8 cellular contexts compared by ENCODE assay signal in the genomic region with DNA sequence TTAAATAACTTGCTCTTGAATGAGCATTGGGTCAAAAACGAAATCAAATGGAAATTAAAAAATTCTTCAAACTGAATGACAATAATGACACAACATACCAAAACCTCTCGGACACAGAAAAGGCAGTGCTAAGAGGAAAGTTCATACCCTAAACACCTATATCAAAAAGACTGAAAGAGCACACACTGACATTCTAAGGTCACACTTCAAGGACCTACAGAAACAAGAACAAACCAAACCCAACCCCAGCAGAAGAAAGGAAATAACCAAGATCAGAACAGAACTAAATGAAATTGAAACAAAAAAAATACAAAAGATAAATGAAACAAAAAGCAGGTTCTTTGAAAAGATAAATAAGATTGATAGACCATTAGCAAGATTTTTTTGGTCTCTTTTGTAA. TPM values are rescaled to one million over a fixed set of nuclear protein-coding genes. Genes with fewer than 3 reads are reported as not detected.
DNase-seq lines count a peak whose midpoint lies in the region; ATAC-seq, FAIRE-seq and TF ChIP-seq lines count a peak whose summit lies in the region.
"Not testable (repeated sequence)": the region's sequence is repeated elsewhere in the genome, so short reads cannot be mapped to it uniquely, and the experiment has no call there.

No MANE protein-coding gene starts in this region.

- peaks cover 24% of the 10 kb centered on the region for H3K4me1 Mint-ChIP-seq in T-helper 1 cell treated with Interleukin-12 subunit alpha and Interleukin-12 subunit beta and Interleukin-4 antibody, amounts not matched to agents 30 μg/mL and 1 μg/mL, for 36 hours (ENCODE audit: low read depth)
- H3K4me1 Mint-ChIP-seq in activated CD4-positive, alpha-beta T cell treated with anti-CD3 and anti-CD28 coated beads, Interleukin-2, amount 10 ng/mL, durations not matched to agents 24 days and 14 days: peaks cover 27% of the 10 kb centered on the region
- peaks cover 11% of the 10 kb centered on the region for H3K4me1 Mint-ChIP-seq in activated CD8-positive, alpha-beta T cell treated with anti-CD3 and anti-CD28 coated beads for 36 hours (ENCODE audit: low read depth)
- peaks cover 28% of the 10 kb centered on the region for H3K4me1 Mint-ChIP-seq in activated T-helper 1 cell treated with anti-CD3 and anti-CD28 coated beads, Interleukin-12 subunit alpha, Interleukin-12 subunit beta, Interleukin-2, Interleukin-4 antibody, amounts not matched to agents 30 ng/mL and 10 ng/mL and 1 ng/mL, durations not matched to agents 14 hours and 24 hours and 36 hours (ENCODE audit: low read depth)
- peaks cover 38% of the 10 kb centered on the region for H3K4me1 Mint-ChIP-seq in activated naive CD4-positive, alpha-beta T cell treated with anti-CD3 and anti-CD28 coated beads, Interleukin-2, amount 10 ng/mL, durations not matched to agents 7 days and 5 days
- peaks cover 2 to 11% (median 8%) of the 10 kb centered on the region in 4 donors for H3K4me1 Mint-ChIP-seq in naive thymus-derived CD8-positive, alpha-beta T cell

- peaks cover 17% of the 10 kb centered on the region for H3K36me3 Mint-ChIP-seq in T-helper 1 cell treated with Interleukin-12 subunit alpha and Interleukin-12 subunit beta and Interleukin-4 antibody, amounts not matched to agents 30 μg/mL and 1 μg/mL, for 36 hours (ENCODE audit: low read depth)
- H3K36me3 Mint-ChIP-seq in activated CD4-positive, alpha-beta T cell treated with anti-CD3 and anti-CD28 coated beads, Interleukin-2, amount 10 ng/mL, durations not matched to agents 24 days and 14 days (ENCODE audit: low read depth): peaks cover 14% of the 10 kb centered on the region
- H3K36me3 Mint-ChIP-seq in activated CD8-positive, alpha-beta T cell treated with anti-CD3 and anti-CD28 coated beads for 36 hours (ENCODE audit: low read depth): not testable (repeated sequence)
- peaks cover 12% of the 10 kb centered on the region for H3K36me3 Mint-ChIP-seq in activated T-helper 1 cell treated with anti-CD3 and anti-CD28 coated beads, Interleukin-12 subunit alpha, Interleukin-12 subunit beta, Interleukin-2, Interleukin-4 antibody, amounts not matched to agents 30 ng/mL and 10 ng/mL and 1 ng/mL, durations not matched to agents 14 hours and 24 hours and 36 hours (ENCODE audit: low read depth)
- H3K36me3 Mint-ChIP-seq in activated naive CD4-positive, alpha-beta T cell treated with anti-CD3 and anti-CD28 coated beads, Interleukin-2, amount 10 ng/mL, durations not matched to agents 7 days and 5 days: peaks cover 27% of the 10 kb centered on the region
- H3K36me3 Mint-ChIP-seq in naive thymus-derived CD8-positive, alpha-beta T cell: peaks cover 0 to 16% (median 12%) of the 10 kb centered on the region in 3 donors

- peak; percentile 72 for FAIRE-seq in G401.6 (lab: Jason Lieb, UNC)
- peak; percentile 78 for FAIRE-seq in colon (lab: Jason Lieb, UNC)

- H3K27me3 Mint-ChIP-seq in T-helper 1 cell treated with Interleukin-12 subunit alpha and Interleukin-12 subunit beta and Interleukin-4 antibody, amounts not matched to agents 30 μg/mL and 1 μg/mL, for 36 hours (ENCODE audit: low read depth): peaks cover 25% of the 10 kb centered on the region
- not testable (repeated sequence) for H3K27me3 Mint-ChIP-seq in activated CD4-positive, alpha-beta T cell treated with anti-CD3 and anti-CD28 coated beads, Interleukin-2, amount 10 ng/mL, durations not matched to agents 24 days and 14 days; activated CD8-positive, alpha-beta T cell treated with anti-CD3 and anti-CD28 coated beads for 36 hours; activated T-helper 1 cell treated with anti-CD3 and anti-CD28 coated beads, Interleukin-12 subunit alpha, Interleukin-12 subunit beta, Interleukin-2, Interleukin-4 antibody, amounts not matched to agents 30 ng/mL and 10 ng/mL and 1 ng/mL, durations not matched to agents 14 hours and 24 hours and 36 hours (ENCODE audit: insufficient read depth); naive thymus-derived CD8-positive, alpha-beta T cell
- H3K27me3 Mint-ChIP-seq in activated naive CD4-positive, alpha-beta T cell treated with anti-CD3 and anti-CD28 coated beads, Interleukin-2, amount 10 ng/mL, durations not matched to agents 7 days and 5 days: peaks cover 25% of the 10 kb centered on the region

- H3K9me3 Mint-ChIP-seq in T-helper 1 cell treated with Interleukin-12 subunit alpha and Interleukin-12 subunit beta and Interleukin-4 antibody, amounts not matched to agents 30 μg/mL and 1 μg/mL, for 36 hours: peaks cover 24% of the 10 kb centered on the region
- peaks cover 22% of the 10 kb centered on the region for H3K9me3 Mint-ChIP-seq in activated CD4-positive, alpha-beta T cell treated with anti-CD3 and anti-CD28 coated beads, Interleukin-2, amount 10 ng/mL, durations not matched to agents 24 days and 14 days
- H3K9me3 Mint-ChIP-seq in activated CD8-positive, alpha-beta T cell treated with anti-CD3 and anti-CD28 coated beads for 36 hours; activated T-helper 1 cell treated with anti-CD3 and anti-CD28 coated beads, Interleukin-12 subunit alpha, Interleukin-12 subunit beta, Interleukin-2, Interleukin-4 antibody, amounts not matched to agents 30 ng/mL and 10 ng/mL and 1 ng/mL, durations not matched to agents 14 hours and 24 hours and 36 hours: not testable (repeated sequence)
- H3K9me3 Mint-ChIP-seq in activated naive CD4-positive, alpha-beta T cell treated with anti-CD3 and anti-CD28 coated beads, Interleukin-2, amount 10 ng/mL, durations not matched to agents 7 days and 5 days: peaks cover 21% of the 10 kb centered on the region
- peaks cover 0 to 19% (median 11%) of the 10 kb centered on the region in 9 donors for H3K9me3 Mint-ChIP-seq in naive thymus-derived CD8-positive, alpha-beta T cell

- POLR2A ChIA-PET in activated CD8-positive, alpha-beta T cell treated with anti-CD3 and anti-CD28 coated beads for 36 hours (lab: Charles Lee); naive thymus-derived CD8-positive, alpha-beta T cell (lab: Charles Lee): not testable (repeated sequence)

- CTCF ChIA-PET in activated CD8-positive, alpha-beta T cell treated with anti-CD3 and anti-CD28 coated beads for 36 hours (lab: Charles Lee); activated naive CD4-positive, alpha-beta T cell treated with anti-CD3 and anti-CD28 coated beads, Interleukin-2, amount 10 ng/mL, durations not matched to agents 7 days and 5 days (lab: Charles Lee): not testable (repeated sequence)

- peak overlapping the region; percentile 55 for H3K27ac Mint-ChIP-seq in T-helper 1 cell treated with Interleukin-12 subunit alpha and Interleukin-12 subunit beta and Interleukin-4 antibody, amounts not matched to agents 30 μg/mL and 1 μg/mL, for 36 hours
- peak overlapping the region; percentile 79 for H3K27ac Mint-ChIP-seq in activated CD4-positive, alpha-beta T cell treated with anti-CD3 and anti-CD28 coated beads, Interleukin-2, amount 10 ng/mL, durations not matched to agents 24 days and 14 days
- H3K27ac Mint-ChIP-seq in activated CD8-positive, alpha-beta T cell treated with anti-CD3 and anti-CD28 coated beads for 36 hours: peak overlapping the region; percentile 55
- H3K27ac Mint-ChIP-seq in activated T-helper 1 cell treated with anti-CD3 and anti-CD28 coated beads, Interleukin-12 subunit alpha, Interleukin-12 subunit beta, Interleukin-2, Interleukin-4 antibody, amounts not matched to agents 30 ng/mL and 10 ng/mL and 1 ng/mL, durations not matched to agents 14 hours and 24 hours and 36 hours: peak overlapping the region; percentile 75
- peak overlapping the region; percentile 77 for H3K27ac Mint-ChIP-seq in activated naive CD4-positive, alpha-beta T cell treated with anti-CD3 and anti-CD28 coated beads, Interleukin-2, amount 10 ng/mL, durations not matched to agents 7 days and 5 days
- peak overlapping the region in 7 of 10 donors; percentile 1 to 92 (median 13) for H3K27ac Mint-ChIP-seq in naive thymus-derived CD8-positive, alpha-beta T cell

- peak; percentile 61 for DNase-seq in activated CD4-positive, alpha-beta T cell treated with anti-CD3 and anti-CD28 coated beads, Interleukin-2, amount 10 ng/mL, durations not matched to agents 24 days and 14 days
- not testable (repeated sequence) for DNase-seq in activated CD8-positive, alpha-beta T cell treated with anti-CD3 and anti-CD28 coated beads for 36 hours; activated T-helper 1 cell treated with anti-CD3 and anti-CD28 coated beads, Interleukin-12 subunit alpha, Interleukin-12 subunit beta, Interleukin-2, Interleukin-4 antibody, amounts not matched to agents 30 ng/mL and 10 ng/mL and 1 ng/mL, durations not matched to agents 14 hours and 24 hours and 36 hours (ENCODE audit: low spot score); activated naive CD4-positive, alpha-beta T cell treated with anti-CD3 and anti-CD28 coated beads, Interleukin-2, amount 10 ng/mL, durations not matched to agents 7 days and 5 days
- peak in 2 of 10 donors; percentile 5 to 12 for DNase-seq in naive thymus-derived CD8-positive, alpha-beta T cell

- TF ChIP-seq CTCF in activated CD8-positive, alpha-beta T cell treated with anti-CD3 and anti-CD28 coated beads for 36 hours (IDR thresholded peaks at IDR 0.05): not testable (repeated sequence)

- peak overlapping the region; percentile 29 for H3K4me3 Mint-ChIP-seq in T-helper 1 cell treated with Interleukin-12 subunit alpha and Interleukin-12 subunit beta and Interleukin-4 antibody, amounts not matched to agents 30 μg/mL and 1 μg/mL, for 36 hours
- H3K4me3 Mint-ChIP-seq in activated CD4-positive, alpha-beta T cell treated with anti-CD3 and anti-CD28 coated beads, Interleukin-2, amount 10 ng/mL, durations not matched to agents 24 days and 14 days: peak overlapping the region; percentile 68
- H3K4me3 Mint-ChIP-seq in activated CD8-positive, alpha-beta T cell treated with anti-CD3 and anti-CD28 coated beads for 36 hours: not testable (repeated sequence)
- peak overlapping the region; percentile 11 for H3K4me3 Mint-ChIP-seq in activated T-helper 1 cell treated with anti-CD3 and anti-CD28 coated beads, Interleukin-12 subunit alpha, Interleukin-12 subunit beta, Interleukin-2, Interleukin-4 antibody, amounts not matched to agents 30 ng/mL and 10 ng/mL and 1 ng/mL, durations not matched to agents 14 hours and 24 hours and 36 hours
- peak overlapping the region; percentile 7 for H3K4me3 Mint-ChIP-seq in activated naive CD4-positive, alpha-beta T cell treated with anti-CD3 and anti-CD28 coated beads, Interleukin-2, amount 10 ng/mL, durations not matched to agents 7 days and 5 days
- peak overlapping the region in 5 of 10 donors; percentile 1 to 68 (median 32) for H3K4me3 Mint-ChIP-seq in naive thymus-derived CD8-positive, alpha-beta T cell

- intact Hi-C loops in activated CD4-positive, alpha-beta T cell treated with anti-CD3 and anti-CD28 coated beads, Interleukin-2, amount 10 ng/mL, durations not matched to agents 24 days and 14 days (cut with micrococcal nuclease): loop anchor here (5.0 kb wide), 1 partner anchor 40 kb away; the partner anchor contains the start of gene SDHAF4
- intact Hi-C loops in activated CD8-positive, alpha-beta T cell treated with anti-CD3 and anti-CD28 coated beads for 36 hours (cut with micrococcal nuclease): not testable (repeated sequence)
- intact Hi-C loops in activated T-helper 1 cell treated with anti-CD3 and anti-CD28 coated beads, Interleukin-12 subunit alpha, Interleukin-12 subunit beta, Interleukin-2, Interleukin-4 antibody, amounts not matched to agents 30 ng/mL and 10 ng/mL and 1 ng/mL, durations not matched to agents 14 hours and 24 hours and 36 hours (cut with micrococcal nuclease): loop anchor here (5.0 kb wide), 1 partner anchor 60 kb away; the partner anchor contains the start of gene SMAP1

- not testable (repeated sequence) for ATAC-seq in activated CD8-positive, alpha-beta T cell treated with anti-CD3 and anti-CD28 coated beads for 36 hours; naive thymus-derived CD8-positive, alpha-beta T cell

RNA-seq across cellular contexts. Expression of gene SDHAF4, which starts 40.6 kb away (rescaled TPM):
- total RNA-seq in activated CD4-positive, alpha-beta T cell treated with anti-CD3 and anti-CD28 coated beads, Interleukin-2, amount 10 ng/mL, durations not matched to agents 24 days and 14 days: 9.5 and 14.3 TPM in 2 replicates
- 10 to 100 TPM; 17.9 to 18.9 TPM for total RNA-seq in activated CD8-positive, alpha-beta T cell treated with anti-CD3 and anti-CD28 coated beads for 36 hours
- 10.6 and 11.8 TPM in 2 replicates for total RNA-seq in activated T-helper 1 cell treated with anti-CD3 and anti-CD28 coated beads, Interleukin-12 subunit alpha, Interleukin-12 subunit beta, Interleukin-2, Interleukin-4 antibody, amounts not matched to agents 30 ng/mL and 10 ng/mL and 1 ng/mL, durations not matched to agents 14 hours and 24 hours and 36 hours
- total RNA-seq in naive thymus-derived CD8-positive, alpha-beta T cell: 10 to 100 TPM; 15.2 to 15.7 TPM
- polyA plus RNA-seq in naive thymus-derived CD8-positive, alpha-beta T cell: 1 to 10 TPM; 6.1 to 8.7 (median 7.2) TPM

Comparison
In these comparisons a context has a peak if more than half of its experiments do, and no peak if none do; other contexts are left out.
1. H3K27ac Mint-ChIP-seq: peak in every context shown above with its lines; median percentile 79 in activated CD4-positive, alpha-beta T cell treated with anti-CD3 and anti-CD28 coated beads, Interleukin-2, amount 10 ng/mL, durations not matched to agents 24 days and 14 days; 77 in activated naive CD4-positive, alpha-beta T cell treated with anti-CD3 and anti-CD28 coated beads, Interleukin-2, amount 10 ng/mL, durations not matched to agents 7 days and 5 days; 75 in activated T-helper 1 cell treated with anti-CD3 and anti-CD28 coated beads, Interleukin-12 subunit alpha, Interleukin-12 subunit beta, Interleukin-2, Interleukin-4 antibody, amounts not matched to agents 30 ng/mL and 10 ng/mL and 1 ng/mL, durations not matched to agents 14 hours and 24 hours and 36 hours; 55 in T-helper 1 cell treated with Interleukin-12 subunit alpha and Interleukin-12 subunit beta and Interleukin-4 antibody, amounts not matched to agents 30 μg/mL and 1 μg/mL, for 36 hours; 55 in activated CD8-positive, alpha-beta T cell treated with anti-CD3 and anti-CD28 coated beads for 36 hours; 13 in naive thymus-derived CD8-positive, alpha-beta T cell.